8 cellular contexts compared by ENCODE assay signal in the genomic region with DNA sequence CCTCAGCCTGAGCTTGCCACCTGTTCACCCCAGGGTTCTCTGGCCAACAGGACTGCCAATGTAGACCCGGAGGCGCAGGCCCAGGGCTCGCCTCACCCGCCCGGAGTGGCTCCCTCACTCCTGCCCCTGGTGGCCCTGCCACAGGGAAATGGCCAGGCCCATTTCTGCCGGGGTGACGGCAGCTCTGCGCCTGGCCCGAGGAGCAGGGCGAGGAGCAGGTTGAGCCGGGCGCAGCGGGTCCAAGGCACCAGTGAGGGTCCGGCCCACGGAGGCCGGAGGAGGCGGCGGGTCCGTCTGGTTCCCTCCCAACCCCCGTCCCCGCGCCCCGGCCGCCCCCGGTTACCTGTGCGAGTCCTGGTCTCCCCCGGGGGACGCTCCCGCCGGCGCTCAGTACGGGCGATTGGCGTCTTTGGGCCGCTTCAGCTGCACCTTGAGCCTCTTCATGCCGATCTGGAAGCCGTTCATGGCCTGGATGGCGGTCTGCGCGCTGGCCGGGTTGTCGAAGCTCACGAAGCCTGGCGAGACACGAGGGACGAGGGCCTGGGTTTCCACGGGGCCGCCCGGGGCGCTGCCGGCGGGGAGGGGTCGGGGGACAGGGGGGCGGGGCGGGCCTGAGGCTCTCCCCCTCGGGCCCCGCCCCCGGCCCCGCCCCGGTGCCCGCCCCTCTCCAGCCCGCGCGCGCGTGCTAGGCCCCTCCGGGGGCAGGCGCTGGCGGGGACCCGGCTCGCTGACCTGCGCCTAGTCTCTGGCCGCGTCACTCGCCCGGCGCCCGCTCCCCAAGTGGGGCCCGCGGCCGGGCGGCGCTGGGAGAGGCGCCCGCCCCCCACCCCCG.
DNase-seq lines count a peak whose midpoint lies in the region; ATAC-seq and TF ChIP-seq lines count a peak whose summit lies in the region.

No MANE protein-coding gene starts in this region.

- H3K9me3 ChIP-seq in Peyer's patch (no peaks in the 10 kb centered on the region), iPS-15b (ENCODE audit: control insufficient read depth, insufficient read depth, low read length) (no peaks in the 10 kb centered on the region), thoracic aorta (no peaks in the 10 kb centered on the region)

- POLR2A ChIA-PET in activated CD4-positive, alpha-beta memory T cell treated with anti-CD3 and anti-CD28 coated beads, Interleukin-2, amount 10 ng/mL, durations not matched to agents 7 days and 5 days (lab: Charles Lee): no interaction called here

- H3K4me3 ChIP-seq in Peyer's patch (peak overlapping the region in 3 of 4 donors; percentile 42 to 56 (median 53)), iPS-15b (ENCODE audit: low read depth, low read length) (peak overlapping the region; percentile 65), thoracic aorta (peak overlapping the region; percentile 53)

- H3K27ac ChIP-seq in Peyer's patch (no peak overlapping the region), thoracic aorta (no peak overlapping the region)

- H3K27me3 Mint-ChIP-seq in activated CD4-positive, alpha-beta memory T cell treated with anti-CD3 and anti-CD28 coated beads, Interleukin-2, amount 10 ng/mL, durations not matched to agents 7 days and 5 days: peaks cover 35% of the 10 kb centered on the region

- H3K36me3 Mint-ChIP-seq in activated CD4-positive, alpha-beta memory T cell treated with anti-CD3 and anti-CD28 coated beads, Interleukin-2, amount 10 ng/mL, durations not matched to agents 7 days and 5 days (ENCODE audit: low read depth): no peaks in the 10 kb centered on the region

- H3K9me3 Mint-ChIP-seq in activated CD4-positive, alpha-beta memory T cell treated with anti-CD3 and anti-CD28 coated beads, Interleukin-2, amount 10 ng/mL, durations not matched to agents 7 days and 5 days: no peaks in the 10 kb centered on the region

- H3K4me3 Mint-ChIP-seq in activated CD4-positive, alpha-beta memory T cell treated with anti-CD3 and anti-CD28 coated beads, Interleukin-2, amount 10 ng/mL, durations not matched to agents 7 days and 5 days: no peak overlapping the region

- CTCF ChIA-PET in activated CD4-positive, alpha-beta memory T cell treated with anti-CD3 and anti-CD28 coated beads, Interleukin-2, amount 10 ng/mL, durations not matched to agents 7 days and 5 days (lab: Charles Lee): no interaction called here

- ATAC-seq in thoracic aorta (ENCODE audit: insufficient number of reproducible peaks, low FRiP score, low read depth): no peak
- ATAC-seq in GM18517 (IDR thresholded peaks at IDR 0.05; ENCODE audit: unreplicated experiment): no peak

- H3K27me3 ChIP-seq in Peyer's patch (no peaks in the 10 kb centered on the region), iPS-15b (ENCODE audit: control insufficient read depth, insufficient read depth, low read length) (peaks cover 60% of the 10 kb centered on the region), thoracic aorta (replicated peaks; ENCODE audit: insufficient read depth) (no peaks in the 10 kb centered on the region)

- TF ChIP-seq CTCF in Peyer's patch (IDR thresholded peaks at IDR 0.05): no peak
- TF ChIP-seq CTCF in thoracic aorta (IDR thresholded peaks at IDR 0.05): no peak

- no peak overlapping the region for H3K9ac ChIP-seq in iPS-15b (ENCODE audit: low read depth, low read length)

- H3K27ac Mint-ChIP-seq in activated CD4-positive, alpha-beta memory T cell treated with anti-CD3 and anti-CD28 coated beads, Interleukin-2, amount 10 ng/mL, durations not matched to agents 7 days and 5 days: no peak overlapping the region

- H3K36me3 ChIP-seq in Peyer's patch (no peaks in the 10 kb centered on the region), iPS-15b (ENCODE audit: control insufficient read depth, insufficient read depth, low read length) (no peaks in the 10 kb centered on the region), thoracic aorta (no peaks in the 10 kb centered on the region)

- H3K4me1 ChIP-seq in Peyer's patch: peaks cover 0 to 15% (median 6%) of the 10 kb centered on the region in 4 donors
- H3K4me1 ChIP-seq in iPS-15b (ENCODE audit: control insufficient read depth, insufficient read depth, low read length): no peaks in the 10 kb centered on the region
- H3K4me1 ChIP-seq in thoracic aorta (ENCODE audit: control insufficient read depth in 1 of 2, low read depth in 2 of 2): peaks cover 0 to 7% of the 10 kb centered on the region in 2 donors

- H3K4me1 Mint-ChIP-seq in activated CD4-positive, alpha-beta memory T cell treated with anti-CD3 and anti-CD28 coated beads, Interleukin-2, amount 10 ng/mL, durations not matched to agents 7 days and 5 days: peaks cover 2% of the 10 kb centered on the region

- peak; percentile 36 for DNase-seq in DMS153 (lab: John Stamatoyannopoulos, UW)
- DNase-seq in DMS153 treated with DMSO at 0.1 percent for 48 hours (lab: John Stamatoyannopoulos, UW; ENCODE audit: unreplicated experiment): no peak
- DNase-seq in Peyer's patch: peak in 1 of 3 donors; percentile 63
- DNase-seq in thoracic aorta (ENCODE audit: low spot score): no peak
- no peak for DNase-seq in activated CD4-positive, alpha-beta memory T cell treated with anti-CD3 and anti-CD28 coated beads, Interleukin-2, amount 10 ng/mL, durations not matched to agents 7 days and 5 days
- DNase-seq in stimulated activated CD4-positive, alpha-beta T cell treated with anti-CD3 and anti-CD28 coated beads, Interleukin-1b, Interleukin-23, amount 100 ng/mL, for 48 hours: no peak

- TF ChIP-seq POLR2A in Peyer's patch (IDR thresholded peaks at IDR 0.05): no peak
